1 cellular context compared by ENCODE assay signal in the genomic region with DNA sequence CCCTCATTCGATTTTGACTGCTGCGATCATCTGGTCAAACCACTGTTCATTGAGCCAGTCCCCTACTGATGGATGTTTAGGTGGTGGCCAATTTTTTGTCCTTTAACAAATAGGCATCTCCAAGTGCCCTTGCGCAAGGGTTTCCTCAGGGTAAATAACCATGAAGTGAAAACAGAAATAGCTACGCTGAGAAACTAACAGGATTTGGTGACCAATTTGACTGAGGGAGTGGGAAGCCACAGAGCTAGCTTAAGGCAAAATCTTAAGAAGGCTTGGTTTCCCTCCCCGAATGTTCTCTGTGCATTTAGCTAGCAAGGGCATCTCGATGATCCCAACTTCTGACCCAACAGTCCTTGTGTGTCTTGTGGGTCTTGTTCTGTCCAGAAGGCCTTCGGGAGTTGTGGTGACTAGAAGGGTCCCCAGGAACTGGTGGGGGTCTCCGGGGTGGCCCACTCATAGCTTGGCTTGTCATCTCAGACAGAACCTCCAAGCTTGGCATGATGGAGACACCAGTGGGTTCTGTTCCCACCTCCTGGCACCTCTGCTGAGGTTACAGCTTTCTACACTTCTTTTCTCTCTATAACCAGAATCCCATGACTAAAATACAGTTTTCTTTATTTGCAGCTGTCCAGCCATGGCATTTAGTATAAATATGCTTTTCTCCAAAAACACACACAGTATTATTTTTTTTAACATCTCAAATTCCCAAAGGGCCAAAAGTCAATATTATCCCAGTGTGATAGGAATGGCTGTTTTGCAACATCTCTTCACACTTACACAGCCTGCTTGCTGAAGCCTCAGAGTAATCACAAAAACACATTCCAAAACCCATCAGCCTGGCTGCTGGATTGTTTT.
TF ChIP-seq lines count a peak whose summit lies in the region.

No MANE protein-coding gene starts in this region.

TF ChIP-seq in HepG2, 621 proteins besides CTCF, POLR2A, EP300 and RAD21 (continued from another document and continues in another):
- TF ChIP-seq, protein P1, sequence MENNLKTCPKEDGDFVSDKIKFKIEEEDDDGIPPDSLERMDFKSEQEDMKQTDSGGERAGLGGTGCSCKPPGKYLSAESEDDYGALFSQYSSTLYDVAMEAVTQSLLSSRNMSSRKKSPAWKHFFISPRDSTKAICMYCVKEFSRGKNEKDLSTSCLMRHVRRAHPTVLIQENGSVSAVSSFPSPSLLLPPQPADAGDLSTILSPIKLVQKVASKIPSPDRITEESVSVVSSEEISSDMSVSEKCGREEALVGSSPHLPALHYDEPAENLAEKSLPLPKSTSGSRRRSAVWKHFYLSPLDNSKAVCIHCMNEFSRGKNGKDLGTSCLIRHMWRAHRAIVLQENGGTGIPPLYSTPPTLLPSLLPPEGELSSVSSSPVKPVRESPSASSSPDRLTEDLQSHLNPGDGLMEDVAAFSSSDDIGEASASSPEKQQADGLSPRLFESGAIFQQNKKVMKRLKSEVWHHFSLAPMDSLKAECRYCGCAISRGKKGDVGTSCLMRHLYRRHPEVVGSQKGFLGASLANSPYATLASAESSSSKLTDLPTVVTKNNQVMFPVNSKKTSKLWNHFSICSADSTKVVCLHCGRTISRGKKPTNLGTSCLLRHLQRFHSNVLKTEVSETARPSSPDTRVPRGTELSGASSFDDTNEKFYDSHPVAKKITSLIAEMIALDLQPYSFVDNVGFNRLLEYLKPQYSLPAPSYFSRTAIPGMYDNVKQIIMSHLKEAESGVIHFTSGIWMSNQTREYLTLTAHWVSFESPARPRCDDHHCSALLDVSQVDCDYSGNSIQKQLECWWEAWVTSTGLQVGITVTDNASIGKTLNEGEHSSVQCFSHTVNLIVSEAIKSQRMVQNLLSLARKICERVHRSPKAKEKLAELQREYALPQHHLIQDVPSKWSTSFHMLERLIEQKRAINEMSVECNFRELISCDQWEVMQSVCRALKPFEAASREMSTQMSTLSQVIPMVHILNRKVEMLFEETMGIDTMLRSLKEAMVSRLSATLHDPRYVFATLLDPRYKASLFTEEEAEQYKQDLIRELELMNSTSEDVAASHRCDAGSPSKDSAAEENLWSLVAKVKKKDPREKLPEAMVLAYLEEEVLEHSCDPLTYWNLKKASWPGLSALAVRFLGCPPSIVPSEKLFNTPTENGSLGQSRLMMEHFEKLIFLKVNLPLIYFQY (CRISPR knock-in tag; IDR thresholded peaks at IDR 0.05; ENCODE audit: borderline replicate concordance), result no peak
- TF ChIP-seq, protein P2, sequence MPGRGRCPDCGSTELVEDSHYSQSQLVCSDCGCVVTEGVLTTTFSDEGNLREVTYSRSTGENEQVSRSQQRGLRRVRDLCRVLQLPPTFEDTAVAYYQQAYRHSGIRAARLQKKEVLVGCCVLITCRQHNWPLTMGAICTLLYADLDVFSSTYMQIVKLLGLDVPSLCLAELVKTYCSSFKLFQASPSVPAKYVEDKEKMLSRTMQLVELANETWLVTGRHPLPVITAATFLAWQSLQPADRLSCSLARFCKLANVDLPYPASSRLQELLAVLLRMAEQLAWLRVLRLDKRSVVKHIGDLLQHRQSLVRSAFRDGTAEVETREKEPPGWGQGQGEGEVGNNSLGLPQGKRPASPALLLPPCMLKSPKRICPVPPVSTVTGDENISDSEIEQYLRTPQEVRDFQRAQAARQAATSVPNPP (CRISPR knock-in tag; IDR thresholded peaks at IDR 0.05), result 0 out of 2 replicates have a peak, but pooled peaks have one; percentile 40
- TF ChIP-seq ZNF768 (CRISPR knock-in tag; IDR thresholded peaks at IDR 0.05) (no peak), ZNF260 (CRISPR knock-in tag; IDR thresholded peaks at IDR 0.05; ENCODE audit: borderline replicate concordance, low read depth) (no peak), ZNF24 (IDR thresholded peaks at IDR 0.05) (no peak), ZNF672 (CRISPR knock-in tag; IDR thresholded peaks at IDR 0.05) (no peak), PHF20 (CRISPR knock-in tag; IDR thresholded peaks at IDR 0.05) (no peak), HDAC6 (IDR thresholded peaks at IDR 0.05; ENCODE audit: low read depth, low read length) (no peak), SP2 (CRISPR knock-in tag; IDR thresholded peaks at IDR 0.05) (no peak), ZNF143 (CRISPR knock-in tag; IDR thresholded peaks at IDR 0.05) (no peak), ZBTB7A (CRISPR knock-in tag; IDR thresholded peaks at IDR 0.05) (no peak), ZNF615 (CRISPR knock-in tag; IDR thresholded peaks at IDR 0.05; ENCODE audit: borderline replicate concordance) (peak; percentile 93; the same call in 1 of the 2 replicates), ZFP36L2 (CRISPR knock-in tag; IDR thresholded peaks at IDR 0.05) (no peak), RBAK (CRISPR knock-in tag; IDR thresholded peaks at IDR 0.05) (no peak), MIXL1 (CRISPR knock-in tag; IDR thresholded peaks at IDR 0.05) (peak; percentile 96), DR1 (CRISPR knock-in tag; IDR thresholded peaks at IDR 0.05) (no peak)
- TF ChIP-seq, protein P3, sequence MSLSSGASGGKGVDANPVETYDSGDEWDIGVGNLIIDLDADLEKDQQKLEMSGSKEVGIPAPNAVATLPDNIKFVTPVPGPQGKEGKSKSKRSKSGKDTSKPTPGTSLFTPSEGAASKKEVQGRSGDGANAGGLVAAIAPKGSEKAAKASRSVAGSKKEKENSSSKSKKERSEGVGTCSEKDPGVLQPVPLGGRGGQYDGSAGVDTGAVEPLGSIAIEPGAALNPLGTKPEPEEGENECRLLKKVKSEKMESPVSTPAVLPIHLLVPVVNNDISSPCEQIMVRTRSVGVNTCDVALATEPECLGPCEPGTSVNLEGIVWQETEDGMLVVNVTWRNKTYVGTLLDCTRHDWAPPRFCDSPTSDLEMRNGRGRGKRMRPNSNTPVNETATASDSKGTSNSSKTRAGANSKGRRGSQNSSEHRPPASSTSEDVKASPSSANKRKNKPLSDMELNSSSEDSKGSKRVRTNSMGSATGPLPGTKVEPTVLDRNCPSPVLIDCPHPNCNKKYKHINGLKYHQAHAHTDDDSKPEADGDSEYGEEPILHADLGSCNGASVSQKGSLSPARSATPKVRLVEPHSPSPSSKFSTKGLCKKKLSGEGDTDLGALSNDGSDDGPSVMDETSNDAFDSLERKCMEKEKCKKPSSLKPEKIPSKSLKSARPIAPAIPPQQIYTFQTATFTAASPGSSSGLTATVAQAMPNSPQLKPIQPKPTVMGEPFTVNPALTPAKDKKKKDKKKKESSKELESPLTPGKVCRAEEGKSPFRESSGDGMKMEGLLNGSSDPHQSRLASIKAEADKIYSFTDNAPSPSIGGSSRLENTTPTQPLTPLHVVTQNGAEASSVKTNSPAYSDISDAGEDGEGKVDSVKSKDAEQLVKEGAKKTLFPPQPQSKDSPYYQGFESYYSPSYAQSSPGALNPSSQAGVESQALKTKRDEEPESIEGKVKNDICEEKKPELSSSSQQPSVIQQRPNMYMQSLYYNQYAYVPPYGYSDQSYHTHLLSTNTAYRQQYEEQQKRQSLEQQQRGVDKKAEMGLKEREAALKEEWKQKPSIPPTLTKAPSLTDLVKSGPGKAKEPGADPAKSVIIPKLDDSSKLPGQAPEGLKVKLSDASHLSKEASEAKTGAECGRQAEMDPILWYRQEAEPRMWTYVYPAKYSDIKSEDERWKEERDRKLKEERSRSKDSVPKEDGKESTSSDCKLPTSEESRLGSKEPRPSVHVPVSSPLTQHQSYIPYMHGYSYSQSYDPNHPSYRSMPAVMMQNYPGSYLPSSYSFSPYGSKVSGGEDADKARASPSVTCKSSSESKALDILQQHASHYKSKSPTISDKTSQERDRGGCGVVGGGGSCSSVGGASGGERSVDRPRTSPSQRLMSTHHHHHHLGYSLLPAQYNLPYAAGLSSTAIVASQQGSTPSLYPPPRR (CRISPR knock-in tag; IDR thresholded peaks at IDR 0.05; ENCODE audit: borderline replicate concordance), result peak; percentile 100
- TF ChIP-seq, protein P4, sequence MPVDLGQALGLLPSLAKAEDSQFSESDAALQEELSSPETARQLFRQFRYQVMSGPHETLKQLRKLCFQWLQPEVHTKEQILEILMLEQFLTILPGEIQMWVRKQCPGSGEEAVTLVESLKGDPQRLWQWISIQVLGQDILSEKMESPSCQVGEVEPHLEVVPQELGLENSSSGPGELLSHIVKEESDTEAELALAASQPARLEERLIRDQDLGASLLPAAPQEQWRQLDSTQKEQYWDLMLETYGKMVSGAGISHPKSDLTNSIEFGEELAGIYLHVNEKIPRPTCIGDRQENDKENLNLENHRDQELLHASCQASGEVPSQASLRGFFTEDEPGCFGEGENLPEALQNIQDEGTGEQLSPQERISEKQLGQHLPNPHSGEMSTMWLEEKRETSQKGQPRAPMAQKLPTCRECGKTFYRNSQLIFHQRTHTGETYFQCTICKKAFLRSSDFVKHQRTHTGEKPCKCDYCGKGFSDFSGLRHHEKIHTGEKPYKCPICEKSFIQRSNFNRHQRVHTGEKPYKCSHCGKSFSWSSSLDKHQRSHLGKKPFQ (CRISPR knock-in tag; IDR thresholded peaks at IDR 0.05; ENCODE audit: insufficient replicate concordance), result peak; percentile 84
- TF ChIP-seq, protein P5, sequence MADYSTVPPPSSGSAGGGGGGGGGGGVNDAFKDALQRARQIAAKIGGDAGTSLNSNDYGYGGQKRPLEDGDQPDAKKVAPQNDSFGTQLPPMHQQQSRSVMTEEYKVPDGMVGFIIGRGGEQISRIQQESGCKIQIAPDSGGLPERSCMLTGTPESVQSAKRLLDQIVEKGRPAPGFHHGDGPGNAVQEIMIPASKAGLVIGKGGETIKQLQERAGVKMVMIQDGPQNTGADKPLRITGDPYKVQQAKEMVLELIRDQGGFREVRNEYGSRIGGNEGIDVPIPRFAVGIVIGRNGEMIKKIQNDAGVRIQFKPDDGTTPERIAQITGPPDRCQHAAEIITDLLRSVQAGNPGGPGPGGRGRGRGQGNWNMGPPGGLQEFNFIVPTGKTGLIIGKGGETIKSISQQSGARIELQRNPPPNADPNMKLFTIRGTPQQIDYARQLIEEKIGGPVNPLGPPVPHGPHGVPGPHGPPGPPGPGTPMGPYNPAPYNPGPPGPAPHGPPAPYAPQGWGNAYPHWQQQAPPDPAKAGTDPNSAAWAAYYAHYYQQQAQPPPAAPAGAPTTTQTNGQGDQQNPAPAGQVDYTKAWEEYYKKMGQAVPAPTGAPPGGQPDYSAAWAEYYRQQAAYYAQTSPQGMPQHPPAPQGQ (CRISPR knock-in tag; IDR thresholded peaks at IDR 0.05; ENCODE audit: borderline replicate concordance), result no peak
- TF ChIP-seq, protein P6, sequence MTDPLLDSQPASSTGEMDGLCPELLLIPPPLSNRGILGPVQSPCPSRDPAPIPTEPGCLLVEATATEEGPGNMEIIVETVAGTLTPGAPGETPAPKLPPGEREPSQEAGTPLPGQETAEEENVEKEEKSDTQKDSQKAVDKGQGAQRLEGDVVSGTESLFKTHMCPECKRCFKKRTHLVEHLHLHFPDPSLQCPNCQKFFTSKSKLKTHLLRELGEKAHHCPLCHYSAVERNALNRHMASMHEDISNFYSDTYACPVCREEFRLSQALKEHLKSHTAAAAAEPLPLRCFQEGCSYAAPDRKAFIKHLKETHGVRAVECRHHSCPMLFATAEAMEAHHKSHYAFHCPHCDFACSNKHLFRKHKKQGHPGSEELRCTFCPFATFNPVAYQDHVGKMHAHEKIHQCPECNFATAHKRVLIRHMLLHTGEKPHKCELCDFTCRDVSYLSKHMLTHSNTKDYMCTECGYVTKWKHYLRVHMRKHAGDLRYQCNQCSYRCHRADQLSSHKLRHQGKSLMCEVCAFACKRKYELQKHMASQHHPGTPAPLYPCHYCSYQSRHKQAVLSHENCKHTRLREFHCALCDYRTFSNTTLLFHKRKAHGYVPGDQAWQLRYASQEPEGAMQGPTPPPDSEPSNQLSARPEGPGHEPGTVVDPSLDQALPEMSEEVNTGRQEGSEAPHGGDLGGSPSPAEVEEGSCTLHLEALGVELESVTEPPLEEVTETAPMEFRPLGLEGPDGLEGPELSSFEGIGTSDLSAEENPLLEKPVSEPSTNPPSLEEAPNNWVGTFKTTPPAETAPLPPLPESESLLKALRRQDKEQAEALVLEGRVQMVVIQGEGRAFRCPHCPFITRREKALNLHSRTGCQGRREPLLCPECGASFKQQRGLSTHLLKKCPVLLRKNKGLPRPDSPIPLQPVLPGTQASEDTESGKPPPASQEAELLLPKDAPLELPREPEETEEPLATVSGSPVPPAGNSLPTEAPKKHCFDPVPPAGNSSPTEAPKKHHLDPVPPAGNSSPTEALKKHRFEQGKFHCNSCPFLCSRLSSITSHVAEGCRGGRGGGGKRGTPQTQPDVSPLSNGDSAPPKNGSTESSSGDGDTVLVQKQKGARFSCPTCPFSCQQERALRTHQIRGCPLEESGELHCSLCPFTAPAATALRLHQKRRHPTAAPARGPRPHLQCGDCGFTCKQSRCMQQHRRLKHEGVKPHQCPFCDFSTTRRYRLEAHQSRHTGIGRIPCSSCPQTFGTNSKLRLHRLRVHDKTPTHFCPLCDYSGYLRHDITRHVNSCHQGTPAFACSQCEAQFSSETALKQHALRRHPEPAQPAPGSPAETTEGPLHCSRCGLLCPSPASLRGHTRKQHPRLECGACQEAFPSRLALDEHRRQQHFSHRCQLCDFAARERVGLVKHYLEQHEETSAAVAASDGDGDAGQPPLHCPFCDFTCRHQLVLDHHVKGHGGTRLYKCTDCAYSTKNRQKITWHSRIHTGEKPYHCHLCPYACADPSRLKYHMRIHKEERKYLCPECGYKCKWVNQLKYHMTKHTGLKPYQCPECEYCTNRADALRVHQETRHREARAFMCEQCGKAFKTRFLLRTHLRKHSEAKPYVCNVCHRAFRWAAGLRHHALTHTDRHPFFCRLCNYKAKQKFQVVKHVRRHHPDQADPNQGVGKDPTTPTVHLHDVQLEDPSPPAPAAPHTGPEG (CRISPR knock-in tag; IDR thresholded peaks at IDR 0.05), result no peak
- TF ChIP-seq, protein P7, sequence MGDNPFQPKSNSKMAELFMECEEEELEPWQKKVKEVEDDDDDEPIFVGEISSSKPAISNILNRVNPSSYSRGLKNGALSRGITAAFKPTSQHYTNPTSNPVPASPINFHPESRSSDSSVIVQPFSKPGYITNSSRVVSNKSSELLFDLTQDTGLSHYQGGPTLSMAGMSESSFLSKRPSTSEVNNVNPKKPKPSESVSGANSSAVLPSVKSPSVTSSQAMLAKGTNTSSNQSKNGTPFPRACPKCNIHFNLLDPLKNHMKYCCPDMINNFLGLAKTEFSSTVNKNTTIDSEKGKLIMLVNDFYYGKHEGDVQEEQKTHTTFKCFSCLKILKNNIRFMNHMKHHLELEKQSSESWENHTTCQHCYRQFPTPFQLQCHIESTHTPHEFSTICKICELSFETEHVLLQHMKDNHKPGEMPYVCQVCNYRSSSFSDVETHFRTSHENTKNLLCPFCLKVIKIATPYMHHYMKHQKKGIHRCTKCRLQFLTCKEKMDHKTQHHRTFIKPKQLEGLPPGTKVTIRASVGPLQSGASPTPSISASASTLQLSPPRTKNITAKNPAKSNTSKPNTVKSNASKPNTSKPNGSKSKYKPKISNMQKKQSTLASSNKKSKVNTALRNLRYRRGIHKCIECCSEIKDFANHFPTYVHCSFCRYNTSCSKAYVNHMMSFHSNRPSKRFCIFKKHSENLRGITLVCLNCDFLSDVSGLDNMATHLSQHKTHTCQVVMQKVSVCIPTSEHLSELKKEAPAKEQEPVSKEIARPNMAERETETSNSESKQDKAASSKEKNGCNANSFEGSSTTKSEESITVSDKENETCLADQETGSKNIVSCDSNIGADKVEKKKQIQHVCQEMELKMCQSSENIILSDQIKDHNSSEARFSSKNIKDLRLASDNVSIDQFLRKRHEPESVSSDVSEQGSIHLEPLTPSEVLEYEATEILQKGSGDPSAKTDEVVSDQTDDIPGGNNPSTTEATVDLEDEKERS (CRISPR knock-in tag; IDR thresholded peaks at IDR 0.05), result no peak
